In the genomic region with DNA sequence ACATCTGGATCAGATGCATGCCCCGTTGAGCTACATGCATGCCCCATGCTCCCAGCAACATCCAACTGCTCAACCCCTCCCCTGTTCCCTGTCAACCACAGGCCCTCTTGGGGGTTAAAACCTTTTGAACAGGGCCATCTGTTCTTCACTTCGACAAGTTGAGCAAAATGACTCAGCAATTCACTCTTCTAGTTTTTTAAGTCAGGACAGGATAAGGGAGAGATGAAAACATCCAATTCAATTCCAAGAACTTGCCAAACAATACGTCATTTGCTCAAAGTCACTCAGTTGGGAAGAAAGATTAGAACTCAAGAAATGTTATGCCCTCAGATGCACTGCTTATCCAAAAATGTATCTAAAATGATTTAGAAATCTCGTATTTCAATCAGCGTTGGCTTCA, we compare ENCODE assay signal across 1 cellular context.
TF ChIP-seq lines count a peak whose summit lies in the region.

No MANE protein-coding gene starts in this region.

TF ChIP-seq in K562, 482 proteins besides CTCF, POLR2A, EP300 and RAD21 (continued from another document):
- TF ChIP-seq PURB (CRISPR knock-in tag; IDR thresholded peaks at IDR 0.05; ENCODE audit: low read depth) (no peak), ZNF174 (CRISPR knock-in tag; IDR thresholded peaks at IDR 0.05) (no peak), CBFA2T2 (conservative IDR thresholded peaks at IDR 0.05) (peak; percentile 55), MECOM (CRISPR knock-in tag; IDR thresholded peaks at IDR 0.05) (no peak), ZNF445 (CRISPR knock-in tag; IDR thresholded peaks at IDR 0.05; ENCODE audit: low read depth) (no peak), ZNF785 (CRISPR knock-in tag; IDR thresholded peaks at IDR 0.05) (no peak), ASH1L (IDR thresholded peaks at IDR 0.05; ENCODE audit: borderline replicate concordance, low read depth, partially characterized antibody) (no peak), ZNF184 (CRISPR knock-in tag; IDR thresholded peaks at IDR 0.05) (no peak)
- TF ChIP-seq, protein P1, sequence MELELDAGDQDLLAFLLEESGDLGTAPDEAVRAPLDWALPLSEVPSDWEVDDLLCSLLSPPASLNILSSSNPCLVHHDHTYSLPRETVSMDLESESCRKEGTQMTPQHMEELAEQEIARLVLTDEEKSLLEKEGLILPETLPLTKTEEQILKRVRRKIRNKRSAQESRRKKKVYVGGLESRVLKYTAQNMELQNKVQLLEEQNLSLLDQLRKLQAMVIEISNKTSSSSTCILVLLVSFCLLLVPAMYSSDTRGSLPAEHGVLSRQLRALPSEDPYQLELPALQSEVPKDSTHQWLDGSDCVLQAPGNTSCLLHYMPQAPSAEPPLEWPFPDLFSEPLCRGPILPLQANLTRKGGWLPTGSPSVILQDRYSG (tag; conservative IDR thresholded peaks at IDR 0.05; ENCODE audit: low read depth) = no peak
- TF ChIP-seq, protein P2, sequence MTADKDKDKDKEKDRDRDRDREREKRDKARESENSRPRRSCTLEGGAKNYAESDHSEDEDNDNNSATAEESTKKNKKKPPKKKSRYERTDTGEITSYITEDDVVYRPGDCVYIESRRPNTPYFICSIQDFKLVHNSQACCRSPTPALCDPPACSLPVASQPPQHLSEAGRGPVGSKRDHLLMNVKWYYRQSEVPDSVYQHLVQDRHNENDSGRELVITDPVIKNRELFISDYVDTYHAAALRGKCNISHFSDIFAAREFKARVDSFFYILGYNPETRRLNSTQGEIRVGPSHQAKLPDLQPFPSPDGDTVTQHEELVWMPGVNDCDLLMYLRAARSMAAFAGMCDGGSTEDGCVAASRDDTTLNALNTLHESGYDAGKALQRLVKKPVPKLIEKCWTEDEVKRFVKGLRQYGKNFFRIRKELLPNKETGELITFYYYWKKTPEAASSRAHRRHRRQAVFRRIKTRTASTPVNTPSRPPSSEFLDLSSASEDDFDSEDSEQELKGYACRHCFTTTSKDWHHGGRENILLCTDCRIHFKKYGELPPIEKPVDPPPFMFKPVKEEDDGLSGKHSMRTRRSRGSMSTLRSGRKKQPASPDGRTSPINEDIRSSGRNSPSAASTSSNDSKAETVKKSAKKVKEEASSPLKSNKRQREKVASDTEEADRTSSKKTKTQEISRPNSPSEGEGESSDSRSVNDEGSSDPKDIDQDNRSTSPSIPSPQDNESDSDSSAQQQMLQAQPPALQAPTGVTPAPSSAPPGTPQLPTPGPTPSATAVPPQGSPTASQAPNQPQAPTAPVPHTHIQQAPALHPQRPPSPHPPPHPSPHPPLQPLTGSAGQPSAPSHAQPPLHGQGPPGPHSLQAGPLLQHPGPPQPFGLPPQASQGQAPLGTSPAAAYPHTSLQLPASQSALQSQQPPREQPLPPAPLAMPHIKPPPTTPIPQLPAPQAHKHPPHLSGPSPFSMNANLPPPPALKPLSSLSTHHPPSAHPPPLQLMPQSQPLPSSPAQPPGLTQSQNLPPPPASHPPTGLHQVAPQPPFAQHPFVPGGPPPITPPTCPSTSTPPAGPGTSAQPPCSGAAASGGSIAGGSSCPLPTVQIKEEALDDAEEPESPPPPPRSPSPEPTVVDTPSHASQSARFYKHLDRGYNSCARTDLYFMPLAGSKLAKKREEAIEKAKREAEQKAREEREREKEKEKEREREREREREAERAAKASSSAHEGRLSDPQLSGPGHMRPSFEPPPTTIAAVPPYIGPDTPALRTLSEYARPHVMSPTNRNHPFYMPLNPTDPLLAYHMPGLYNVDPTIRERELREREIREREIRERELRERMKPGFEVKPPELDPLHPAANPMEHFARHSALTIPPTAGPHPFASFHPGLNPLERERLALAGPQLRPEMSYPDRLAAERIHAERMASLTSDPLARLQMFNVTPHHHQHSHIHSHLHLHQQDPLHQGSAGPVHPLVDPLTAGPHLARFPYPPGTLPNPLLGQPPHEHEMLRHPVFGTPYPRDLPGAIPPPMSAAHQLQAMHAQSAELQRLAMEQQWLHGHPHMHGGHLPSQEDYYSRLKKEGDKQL (CRISPR knock-in tag; IDR thresholded peaks at IDR 0.05; ENCODE audit: borderline replicate concordance) = no peak
